In the genomic region with DNA sequence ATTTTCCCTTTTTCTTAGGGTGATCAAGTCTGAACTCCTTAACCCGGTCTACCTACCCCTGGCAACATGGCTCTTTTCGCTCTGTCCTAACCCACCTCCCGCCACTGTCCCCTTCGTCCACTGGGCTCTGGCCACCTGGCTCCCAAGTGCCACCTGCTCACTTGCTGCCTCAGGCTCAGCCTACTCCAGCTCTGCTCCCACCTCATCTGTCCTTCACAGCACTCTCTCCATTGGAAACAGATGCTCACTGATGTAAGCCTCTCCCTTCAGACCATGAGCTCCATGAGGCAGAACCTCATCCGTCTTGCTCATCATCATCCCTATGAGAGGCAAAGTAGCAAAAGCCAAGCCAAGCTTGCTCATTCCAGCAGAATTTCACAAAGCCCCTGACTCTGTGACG, we compare ENCODE assay signal across 24 cellular contexts. TPM values are rescaled to one million over a fixed set of nuclear protein-coding genes. Genes with fewer than 3 reads are reported as not detected.
"Had no signal": no experiment of that assay in that cellular context is flagged by ENCODE, and none has a peak within 500 bp of the region (broad histone marks: within the 10 kb centered on the region; RNA-seq: fewer than 3 reads in every experiment).

No MANE protein-coding gene starts in this region.

- ATAC-seq: activated CD8-positive, alpha-beta memory T cell treated with anti-CD3 and anti-CD28 coated beads, Interleukin-2, amount 10 ng/mL, durations not matched to agents 7 days and 5 days; activated naive CD4-positive, alpha-beta T cell treated with anti-CD3 and anti-CD28 coated beads, Interleukin-2, amount 50 U/mL, for 72 hours; activated naive CD8-positive, alpha-beta T cell treated with anti-CD3 and anti-CD28 coated beads, Interleukin-2, amount 50 U/mL, for 24 hours; PC-3 had no signal

- H3K27ac ChIP-seq: KMS-11 had no signal

- DNase-seq: activated B cell treated with CpG ODN at 0.5 μM for 24 hours; activated CD4-positive, alpha-beta T cell treated with anti-CD3 and anti-CD28 coated beads for 1 hour; activated CD4-positive, alpha-beta T cell treated with anti-CD3 and anti-CD28 coated beads, Interleukin-2, amount 10 ng/mL, durations not matched to agents 24 days and 14 days; activated CD4-positive, alpha-beta T cell treated with anti-CD3 and anti-CD28 coated beads, Interleukin-2, amount 50 U/mL, for 48 hours; activated CD8-positive, alpha-beta memory T cell treated with anti-CD3 and anti-CD28 coated beads, Interleukin-2, amount 10 ng/mL, durations not matched to agents 7 days and 5 days; activated effector memory CD4-positive, alpha-beta T cell treated with anti-CD3 and anti-CD28 coated beads, Interleukin-2, amount 50 U/mL, for 16 hours; activated naive CD4-positive, alpha-beta T cell treated with Interleukin-2 at 50 U/mL for 16 hours; activated naive CD8-positive, alpha-beta T cell treated with anti-CD3 and anti-CD28 coated beads, Interleukin-2, amount 50 U/mL, for 24 hours; activated T-cell treated with anti-CD3 and anti-CD28 coated beads, Interleukin-2, amount 50 U/mL, for 24 hours; amygdala; MV-4-11; NCI-H1092 treated with DMSO at 0.1 percent for 48 hours; NCI-H1417 treated with DMSO at 0.1 percent for 48 hours; NCI-H1694; NCI-H2029; NCI-H2107; NCI-H345; NCI-H510A; PC-3; SHP77 treated with DMSO at 0.1 percent for 48 hours had no signal

RNA-seq across cellular contexts. Expression of a gene that starts 35.2 kb away (rescaled TPM):
- total RNA-seq: activated B cell treated with CpG ODN at 0.5 μM for 24 hours; activated CD4-positive, alpha-beta T cell treated with anti-CD3 and anti-CD28 coated beads, Interleukin-2, amount 10 ng/mL, durations not matched to agents 24 days and 14 days; activated CD8-positive, alpha-beta memory T cell treated with anti-CD3 and anti-CD28 coated beads, Interleukin-2, amount 10 ng/mL, durations not matched to agents 7 days and 5 days; activated naive CD4-positive, alpha-beta T cell treated with anti-CD3 and anti-CD28 coated beads, Interleukin-2, amount 50 U/mL, for 72 hours; MCF 10A; PC-3; SK-MEL-5 had no signal
